Comparison of ENCODE assay signal across 20 cellular contexts in the genomic region with DNA sequence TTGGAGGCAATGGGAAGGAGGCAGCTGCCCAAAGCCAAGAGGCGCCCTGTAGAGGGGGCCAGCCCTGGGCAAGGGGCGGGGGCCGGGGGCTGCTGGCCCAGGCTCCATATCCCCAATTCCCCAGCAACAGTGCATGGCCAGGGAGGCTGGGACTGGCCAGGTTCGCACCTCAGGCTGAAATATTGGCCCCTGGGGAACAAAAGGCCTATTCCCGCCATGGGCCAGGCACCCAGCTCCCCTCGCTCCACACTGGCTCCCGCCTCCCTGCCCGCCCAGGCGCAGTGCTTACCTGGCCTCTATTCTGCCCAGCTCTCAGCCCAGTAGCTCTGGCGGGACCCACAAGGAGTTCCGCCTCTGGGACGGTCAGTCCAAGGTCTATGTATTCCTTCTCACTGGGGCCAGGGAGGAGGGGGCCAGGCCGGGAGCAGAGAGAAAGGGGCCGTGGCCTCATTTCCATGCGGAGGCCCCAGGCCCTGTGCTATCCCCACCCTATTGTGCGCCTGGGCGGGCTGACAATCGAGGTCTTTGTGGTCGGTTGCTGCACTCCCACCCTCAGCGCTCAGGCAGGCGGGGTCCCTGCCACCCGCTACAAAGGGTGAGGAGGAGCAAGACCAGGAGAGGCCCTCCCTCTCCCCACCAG.
"Had no signal": no experiment of that assay in that cellular context is flagged by ENCODE, and none has a peak within 500 bp of the region (broad histone marks: within the 10 kb centered on the region; RNA-seq: fewer than 3 reads in every experiment).

No MANE protein-coding gene starts in this region.

- DNase-seq: activated CD4-positive, alpha-beta T cell treated with anti-CD3 and anti-CD28 coated beads, Interleukin-2, amount 10 ng/mL, durations not matched to agents 7 days and 5 days; activated CD4-positive, CD25-positive, alpha-beta regulatory T cell treated with anti-CD3 and anti-CD28 coated beads, Interleukin-2, amount 50 U/mL, for 72 hours; activated CD8-positive, alpha-beta memory T cell treated with anti-CD3 and anti-CD28 coated beads, Interleukin-2, amount 10 ng/mL, durations not matched to agents 7 days and 5 days; activated CD8-positive, alpha-beta T cell treated with anti-CD3 and anti-CD28 coated beads for 36 hours; activated gamma-delta T cell treated with Interleukin-2 at 50 U/mL for 16 hours; activated T-cell treated with anti-CD3 and anti-CD28 coated beads for 4 hours; body of pancreas; effector memory CD4-positive, alpha-beta T cell; foreskin keratinocyte; hippocampal formation; left ventricle myocardium inferior; naive thymus-derived CD4-positive, alpha-beta T cell; spleen; stimulated activated CD4-positive, alpha-beta T cell treated with anti-CD3 and anti-CD28 coated beads, Interleukin-4, amount 100 ng/mL, for 1 hour; stimulated activated naive CD4-positive, alpha-beta T cell treated with Interleukin-2 at 50 U/mL for 16 hours; T-cell; WERI-Rb-1 had no signal

- H3K9me3 ChIP-seq: body of pancreas, left ventricle myocardium inferior, spleen, upper lobe of left lung had no signal

- H3K4me3 Mint-ChIP-seq: activated CD4-positive, alpha-beta T cell treated with anti-CD3 and anti-CD28 coated beads, Interleukin-2, amount 10 ng/mL, durations not matched to agents 7 days and 5 days; activated CD8-positive, alpha-beta memory T cell treated with anti-CD3 and anti-CD28 coated beads, Interleukin-2, amount 10 ng/mL, durations not matched to agents 7 days and 5 days; activated CD8-positive, alpha-beta T cell treated with anti-CD3 and anti-CD28 coated beads for 36 hours; activated naive CD4-positive, alpha-beta T cell treated with anti-CD3 and anti-CD28 coated beads, Interleukin-2, amount 50 U/mL, for 24 hours; naive thymus-derived CD4-positive, alpha-beta T cell; T-helper 2 cell treated with Interferon-gamma antibody and Interleukin-4, amounts not matched to agents 5 μg/mL and 100 μg/mL, for 36 hours had no signal

- H3K4me1 ChIP-seq: foreskin keratinocyte had no signal

- H3K27ac ChIP-seq: body of pancreas, foreskin keratinocyte, left ventricle myocardium inferior, spleen, upper lobe of left lung, WERI-Rb-1 had no signal

- H3K9me3 Mint-ChIP-seq: activated CD4-positive, alpha-beta T cell treated with anti-CD3 and anti-CD28 coated beads, Interleukin-2, amount 10 ng/mL, durations not matched to agents 7 days and 5 days; activated CD8-positive, alpha-beta T cell treated with anti-CD3 and anti-CD28 coated beads for 36 hours; activated naive CD4-positive, alpha-beta T cell treated with anti-CD3 and anti-CD28 coated beads, Interleukin-2, amount 50 U/mL, for 24 hours; T-cell; T-helper 2 cell treated with Interferon-gamma antibody and Interleukin-4, amounts not matched to agents 5 μg/mL and 100 μg/mL, for 36 hours had no signal

- H3K4me3 ChIP-seq: body of pancreas, left ventricle myocardium inferior, spleen, upper lobe of left lung had no signal

- H3K36me3 ChIP-seq: left ventricle myocardium inferior, spleen, upper lobe of left lung, WERI-Rb-1 had no signal

- H3K36me3 Mint-ChIP-seq: activated CD8-positive, alpha-beta memory T cell treated with anti-CD3 and anti-CD28 coated beads, Interleukin-2, amount 10 ng/mL, durations not matched to agents 7 days and 5 days; activated naive CD4-positive, alpha-beta T cell treated with anti-CD3 and anti-CD28 coated beads, Interleukin-2, amount 50 U/mL, for 24 hours; T-cell had no signal

- H3K27ac Mint-ChIP-seq: activated CD4-positive, alpha-beta T cell treated with anti-CD3 and anti-CD28 coated beads, Interleukin-2, amount 10 ng/mL, durations not matched to agents 7 days and 5 days; activated CD8-positive, alpha-beta memory T cell treated with anti-CD3 and anti-CD28 coated beads, Interleukin-2, amount 10 ng/mL, durations not matched to agents 7 days and 5 days; activated CD8-positive, alpha-beta T cell treated with anti-CD3 and anti-CD28 coated beads for 36 hours; activated naive CD4-positive, alpha-beta T cell treated with anti-CD3 and anti-CD28 coated beads, Interleukin-2, amount 50 U/mL, for 24 hours; naive thymus-derived CD4-positive, alpha-beta T cell; T-cell; T-helper 2 cell treated with Interferon-gamma antibody and Interleukin-4, amounts not matched to agents 5 μg/mL and 100 μg/mL, for 36 hours had no signal

- ATAC-seq: activated CD8-positive, alpha-beta memory T cell treated with anti-CD3 and anti-CD28 coated beads, Interleukin-2, amount 10 ng/mL, durations not matched to agents 7 days and 5 days; activated CD8-positive, alpha-beta T cell treated with anti-CD3 and anti-CD28 coated beads for 36 hours; body of pancreas; foreskin keratinocyte; naive thymus-derived CD4-positive, alpha-beta T cell; T-cell had no signal
